30 cellular contexts compared by ENCODE assay signal in genomic region chr18:50737127-50737526, GRCh38.
"Had no signal": no experiment of that assay in that cellular context is flagged by ENCODE, and none has a peak within 500 bp of the region (broad histone marks: within the 10 kb centered on the region; RNA-seq: fewer than 3 reads in every experiment).

No MANE protein-coding gene starts in this region.

- H3K36me3 ChIP-seq: gastroesophageal sphincter, heart left ventricle, left lung, neutrophil, pancreas, prostate gland, right atrium auricular region, suprapubic skin, transverse colon, upper lobe of right lung, uterus had no signal

- H3K9me3 ChIP-seq: gastroesophageal sphincter, heart left ventricle, left lung, neutrophil, pancreas, prostate gland, right atrium auricular region, suprapubic skin, transverse colon, upper lobe of right lung, uterus had no signal

- DNase-seq: dorsolateral prefrontal cortex; effector CD4-positive, alpha-beta T cell; foreskin keratinocyte; heart left ventricle; hippocampal formation; left cardiac atrium; left lung; mesenchymal stem cell; midbrain; naive thymus-derived CD8-positive, alpha-beta T cell; nephron progenitor cell; pancreas; stimulated activated CD4-positive, alpha-beta T cell treated with anti-CD3 and anti-CD28 coated beads, Interleukin-12 subunit alpha, Interleukin-12 subunit beta, amount 100 ng/mL, for 4 hours; stimulated activated CD4-positive, alpha-beta T cell treated with anti-CD3 and anti-CD28 coated beads, Interleukin-1b, Interleukin-23, amount 100 ng/mL, for 48 hours; stimulated activated CD4-positive, alpha-beta T cell treated with anti-CD3 and anti-CD28 coated beads, Interleukin-4, amount 100 ng/mL, for 1 hour; stimulated activated CD8-positive, alpha-beta memory T cell treated with anti-CD3 and anti-CD28 coated beads, Interleukin-4, amount 100 ng/mL, for 48 hours; stimulated activated naive CD4-positive, alpha-beta T cell; stimulated activated naive CD8-positive, alpha-beta T cell treated with anti-CD3 and anti-CD28 coated beads, Interleukin-15, amount 100 ng/mL, for 72 hours; transverse colon; upper lobe of right lung; uterus had no signal

- H3K36me3 Mint-ChIP-seq: naive thymus-derived CD8-positive, alpha-beta T cell had no signal

- H3K9me3 Mint-ChIP-seq: nephron progenitor cell; stimulated activated naive CD8-positive, alpha-beta T cell treated with anti-CD3 and anti-CD28 coated beads, Interleukin-15, amount 100 ng/mL, for 72 hours had no signal

- H3K4me1 ChIP-seq: foreskin keratinocyte, gastroesophageal sphincter, left lung, pancreas, prostate gland, right atrium auricular region, suprapubic skin, transverse colon, upper lobe of right lung, uterus had no signal

- H3K27ac ChIP-seq: dorsolateral prefrontal cortex, epithelial cell of prostate, foreskin keratinocyte, gastroesophageal sphincter, heart left ventricle, left lung, neutrophil, pancreas, prostate gland, right atrium auricular region, suprapubic skin, transverse colon, upper lobe of right lung, uterus had no signal

- H3K4me2 ChIP-seq: smooth muscle cell had no signal

- H3K27me3 Mint-ChIP-seq: stimulated activated naive CD8-positive, alpha-beta T cell treated with anti-CD3 and anti-CD28 coated beads, Interleukin-15, amount 100 ng/mL, for 72 hours had no signal

- H3K4me3 ChIP-seq: dorsolateral prefrontal cortex, gastroesophageal sphincter, heart left ventricle, left lung, pancreas, prostate gland, right atrium auricular region, smooth muscle cell, suprapubic skin, transverse colon, upper lobe of right lung, uterus had no signal

- H3K27ac Mint-ChIP-seq: naive thymus-derived CD8-positive, alpha-beta T cell had no signal

- H3K4me3 Mint-ChIP-seq: naive thymus-derived CD8-positive, alpha-beta T cell; nephron progenitor cell; stimulated activated naive CD8-positive, alpha-beta T cell treated with anti-CD3 and anti-CD28 coated beads, Interleukin-15, amount 100 ng/mL, for 72 hours had no signal

- H3K27me3 ChIP-seq: dorsolateral prefrontal cortex, gastroesophageal sphincter, neutrophil, pancreas, right atrium auricular region, suprapubic skin, transverse colon, upper lobe of right lung, uterus had no signal

- ATAC-seq: esophagus mucosa; foreskin keratinocyte; gastroesophageal sphincter; left lung; naive thymus-derived CD8-positive, alpha-beta T cell; pancreas; sciatic nerve; stimulated activated naive CD8-positive, alpha-beta T cell treated with anti-CD3 and anti-CD28 coated beads, Interleukin-15, amount 100 ng/mL, for 72 hours; upper lobe of right lung had no signal

- H3K4me1 Mint-ChIP-seq: stimulated activated naive CD8-positive, alpha-beta T cell treated with anti-CD3 and anti-CD28 coated beads, Interleukin-15, amount 100 ng/mL, for 72 hours had no signal
